Comparison of ENCODE assay signal across 1 cellular context in the genomic region with DNA sequence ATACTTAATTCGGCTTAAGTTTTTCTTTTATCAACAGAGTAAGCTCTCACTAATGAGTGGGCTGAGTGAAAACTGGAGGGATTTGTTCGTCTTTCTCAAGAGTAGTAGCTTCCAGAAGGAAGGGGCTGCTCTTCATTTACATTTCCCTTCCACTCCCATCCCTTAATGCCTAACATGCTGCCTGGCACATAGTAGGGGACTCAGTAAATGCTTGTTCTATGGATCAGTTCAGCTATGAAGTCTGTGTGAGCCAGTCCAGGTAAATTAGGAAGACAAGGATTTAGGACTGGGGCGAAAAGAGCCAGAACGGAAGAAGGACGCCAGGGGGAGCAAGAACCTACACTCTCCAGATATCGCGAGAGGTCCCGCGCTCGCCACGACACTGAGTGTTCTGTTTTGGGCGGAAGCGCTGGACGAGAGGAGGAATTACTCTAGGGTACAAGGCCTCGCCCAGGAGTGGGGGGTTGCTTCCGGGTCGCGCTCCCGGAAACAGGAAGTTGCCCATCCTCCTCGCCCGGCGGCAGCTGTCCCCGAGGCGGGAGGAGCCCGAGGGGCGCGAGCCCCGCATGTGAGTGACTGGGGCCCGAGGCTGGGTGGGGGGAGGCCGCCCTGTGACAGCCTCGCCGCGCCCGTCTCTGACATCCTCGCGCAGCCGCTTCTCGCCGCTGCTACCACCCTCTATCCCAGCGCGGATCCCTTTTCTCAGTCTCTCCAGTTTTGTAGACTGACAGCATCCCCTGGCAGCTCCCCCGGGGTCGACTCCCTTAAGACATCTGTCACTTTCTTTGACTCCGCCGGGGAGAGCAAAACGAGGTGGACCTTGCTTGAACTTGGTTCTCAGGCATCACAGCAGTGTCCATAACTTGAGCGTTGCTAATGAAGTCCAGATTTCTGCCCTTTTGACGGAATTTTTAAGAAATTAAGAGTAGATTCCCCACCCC.
TF ChIP-seq lines count a peak whose summit lies in the region.

A gene with protein sequence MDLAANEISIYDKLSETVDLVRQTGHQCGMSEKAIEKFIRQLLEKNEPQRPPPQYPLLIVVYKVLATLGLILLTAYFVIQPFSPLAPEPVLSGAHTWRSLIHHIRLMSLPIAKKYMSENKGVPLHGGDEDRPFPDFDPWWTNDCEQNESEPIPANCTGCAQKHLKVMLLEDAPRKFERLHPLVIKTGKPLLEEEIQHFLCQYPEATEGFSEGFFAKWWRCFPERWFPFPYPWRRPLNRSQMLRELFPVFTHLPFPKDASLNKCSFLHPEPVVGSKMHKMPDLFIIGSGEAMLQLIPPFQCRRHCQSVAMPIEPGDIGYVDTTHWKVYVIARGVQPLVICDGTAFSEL (plus strand): TSS at position 492 of the 941 bp plus-strand sequence. CDS start 13,493 bp downstream, outside the sequence.

TF ChIP-seq in HepG2, 621 proteins besides CTCF, POLR2A, EP300 and RAD21 (continued from another document and continues in another):
- TF ChIP-seq EHMT2 (IDR thresholded peaks at IDR 0.05; ENCODE audit: borderline replicate concordance, low read depth, low read length), result 0 out of 2 replicates have a peak, but pooled peaks have one; percentile 33
- peak; percentile 54 for TF ChIP-seq HNRNPH1 (optimal IDR thresholded peaks at IDR 0.05; ENCODE audit: low read depth, low read length)
- TF ChIP-seq ZNF34 (CRISPR knock-in tag; IDR thresholded peaks at IDR 0.05; ENCODE audit: borderline replicate concordance), result peak; percentile 81; the same call in 1 of the 2 replicates
- TF ChIP-seq, protein P1, sequence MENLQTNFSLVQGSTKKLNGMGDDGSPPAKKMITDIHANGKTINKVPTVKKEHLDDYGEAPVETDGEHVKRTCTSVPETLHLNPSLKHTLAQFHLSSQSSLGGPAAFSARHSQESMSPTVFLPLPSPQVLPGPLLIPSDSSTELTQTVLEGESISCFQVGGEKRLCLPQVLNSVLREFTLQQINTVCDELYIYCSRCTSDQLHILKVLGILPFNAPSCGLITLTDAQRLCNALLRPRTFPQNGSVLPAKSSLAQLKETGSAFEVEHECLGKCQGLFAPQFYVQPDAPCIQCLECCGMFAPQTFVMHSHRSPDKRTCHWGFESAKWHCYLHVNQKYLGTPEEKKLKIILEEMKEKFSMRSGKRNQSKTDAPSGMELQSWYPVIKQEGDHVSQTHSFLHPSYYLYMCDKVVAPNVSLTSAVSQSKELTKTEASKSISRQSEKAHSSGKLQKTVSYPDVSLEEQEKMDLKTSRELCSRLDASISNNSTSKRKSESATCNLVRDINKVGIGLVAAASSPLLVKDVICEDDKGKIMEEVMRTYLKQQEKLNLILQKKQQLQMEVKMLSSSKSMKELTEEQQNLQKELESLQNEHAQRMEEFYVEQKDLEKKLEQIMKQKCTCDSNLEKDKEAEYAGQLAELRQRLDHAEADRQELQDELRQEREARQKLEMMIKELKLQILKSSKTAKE (CRISPR knock-in tag; IDR thresholded peaks at IDR 0.05; ENCODE audit: borderline replicate concordance), result no peak; the same call in 1 of the 2 replicates
- TF ChIP-seq, protein P2, sequence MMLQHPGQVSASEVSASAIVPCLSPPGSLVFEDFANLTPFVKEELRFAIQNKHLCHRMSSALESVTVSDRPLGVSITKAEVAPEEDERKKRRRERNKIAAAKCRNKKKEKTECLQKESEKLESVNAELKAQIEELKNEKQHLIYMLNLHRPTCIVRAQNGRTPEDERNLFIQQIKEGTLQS (CRISPR knock-in tag; IDR thresholded peaks at IDR 0.05), result no peak
- peak; percentile 99 for TF ChIP-seq TARDBP (CRISPR knock-in tag; IDR thresholded peaks at IDR 0.05)
- TF ChIP-seq MYC (CRISPR knock-in tag; IDR thresholded peaks at IDR 0.05; ENCODE audit: borderline replicate concordance), result peak; percentile 93
- no peak for TF ChIP-seq TCF12 (IDR thresholded peaks at IDR 0.05)
- TF ChIP-seq TCF12 (CRISPR knock-in tag; IDR thresholded peaks at IDR 0.05), result no peak
- TF ChIP-seq, protein P3, sequence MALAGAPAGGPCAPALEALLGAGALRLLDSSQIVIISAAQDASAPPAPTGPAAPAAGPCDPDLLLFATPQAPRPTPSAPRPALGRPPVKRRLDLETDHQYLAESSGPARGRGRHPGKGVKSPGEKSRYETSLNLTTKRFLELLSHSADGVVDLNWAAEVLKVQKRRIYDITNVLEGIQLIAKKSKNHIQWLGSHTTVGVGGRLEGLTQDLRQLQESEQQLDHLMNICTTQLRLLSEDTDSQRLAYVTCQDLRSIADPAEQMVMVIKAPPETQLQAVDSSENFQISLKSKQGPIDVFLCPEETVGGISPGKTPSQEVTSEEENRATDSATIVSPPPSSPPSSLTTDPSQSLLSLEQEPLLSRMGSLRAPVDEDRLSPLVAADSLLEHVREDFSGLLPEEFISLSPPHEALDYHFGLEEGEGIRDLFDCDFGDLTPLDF (CRISPR knock-in tag; IDR thresholded peaks at IDR 0.05), result peak; percentile 55; the same call in 1 of the 2 replicates
- TF ChIP-seq, protein P4, sequence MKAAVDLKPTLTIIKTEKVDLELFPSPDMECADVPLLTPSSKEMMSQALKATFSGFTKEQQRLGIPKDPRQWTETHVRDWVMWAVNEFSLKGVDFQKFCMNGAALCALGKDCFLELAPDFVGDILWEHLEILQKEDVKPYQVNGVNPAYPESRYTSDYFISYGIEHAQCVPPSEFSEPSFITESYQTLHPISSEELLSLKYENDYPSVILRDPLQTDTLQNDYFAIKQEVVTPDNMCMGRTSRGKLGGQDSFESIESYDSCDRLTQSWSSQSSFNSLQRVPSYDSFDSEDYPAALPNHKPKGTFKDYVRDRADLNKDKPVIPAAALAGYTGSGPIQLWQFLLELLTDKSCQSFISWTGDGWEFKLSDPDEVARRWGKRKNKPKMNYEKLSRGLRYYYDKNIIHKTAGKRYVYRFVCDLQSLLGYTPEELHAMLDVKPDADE (CRISPR knock-in tag; IDR thresholded peaks at IDR 0.05), result no peak
- 0 out of 2 replicates have a peak, but pooled peaks have one; percentile 43 for TF ChIP-seq TMF1 (CRISPR knock-in tag; IDR thresholded peaks at IDR 0.05; ENCODE audit: low read depth)
- peak; percentile 52; the same call in 1 of the 2 replicates for TF ChIP-seq SRF (IDR thresholded peaks at IDR 0.05; ENCODE audit: low read depth, low read length)
- peak; percentile 50 for TF ChIP-seq RARA (CRISPR knock-in tag; IDR thresholded peaks at IDR 0.05)
- no peak for TF ChIP-seq RBM22 (optimal IDR thresholded peaks at IDR 0.05; ENCODE audit: low read length)
- TF ChIP-seq, protein P5, sequence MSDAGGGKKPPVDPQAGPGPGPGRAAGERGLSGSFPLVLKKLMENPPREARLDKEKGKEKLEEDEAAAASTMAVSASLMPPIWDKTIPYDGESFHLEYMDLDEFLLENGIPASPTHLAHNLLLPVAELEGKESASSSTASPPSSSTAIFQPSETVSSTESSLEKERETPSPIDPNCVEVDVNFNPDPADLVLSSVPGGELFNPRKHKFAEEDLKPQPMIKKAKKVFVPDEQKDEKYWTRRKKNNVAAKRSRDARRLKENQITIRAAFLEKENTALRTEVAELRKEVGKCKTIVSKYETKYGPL (CRISPR knock-in tag; IDR thresholded peaks at IDR 0.05), result no peak
- TF ChIP-seq IRF2 (CRISPR knock-in tag; IDR thresholded peaks at IDR 0.05), result peak; percentile 99
- no peak for TF ChIP-seq SUZ12 (IDR thresholded peaks at IDR 0.05; ENCODE audit: low read depth, low read length)
- peak; percentile 13; the same call in 1 of the 2 replicates for TF ChIP-seq LCORL (IDR thresholded peaks at IDR 0.05)
- TF ChIP-seq LCORL (CRISPR knock-in tag; IDR thresholded peaks at IDR 0.05), result peak; percentile 94
- TF ChIP-seq HOXA7 (CRISPR knock-in tag; IDR thresholded peaks at IDR 0.05), result no peak
- no peak for TF ChIP-seq ZSCAN12 (CRISPR knock-in tag; IDR thresholded peaks at IDR 0.05)
- peak; percentile 89 for TF ChIP-seq CREM (IDR thresholded peaks at IDR 0.05)
- no peak for TF ChIP-seq CREM (CRISPR knock-in tag; IDR thresholded peaks at IDR 0.05)
- TF ChIP-seq, protein P6, sequence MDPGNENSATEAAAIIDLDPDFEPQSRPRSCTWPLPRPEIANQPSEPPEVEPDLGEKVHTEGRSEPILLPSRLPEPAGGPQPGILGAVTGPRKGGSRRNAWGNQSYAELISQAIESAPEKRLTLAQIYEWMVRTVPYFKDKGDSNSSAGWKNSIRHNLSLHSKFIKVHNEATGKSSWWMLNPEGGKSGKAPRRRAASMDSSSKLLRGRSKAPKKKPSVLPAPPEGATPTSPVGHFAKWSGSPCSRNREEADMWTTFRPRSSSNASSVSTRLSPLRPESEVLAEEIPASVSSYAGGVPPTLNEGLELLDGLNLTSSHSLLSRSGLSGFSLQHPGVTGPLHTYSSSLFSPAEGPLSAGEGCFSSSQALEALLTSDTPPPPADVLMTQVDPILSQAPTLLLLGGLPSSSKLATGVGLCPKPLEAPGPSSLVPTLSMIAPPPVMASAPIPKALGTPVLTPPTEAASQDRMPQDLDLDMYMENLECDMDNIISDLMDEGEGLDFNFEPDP (CRISPR knock-in tag; conservative IDR thresholded peaks at IDR 0.05), result no peak
- TF ChIP-seq ZNF614 (CRISPR knock-in tag; IDR thresholded peaks at IDR 0.05; ENCODE audit: borderline replicate concordance), result peak; percentile 87
- TF ChIP-seq ZNF333 (CRISPR knock-in tag; IDR thresholded peaks at IDR 0.05; ENCODE audit: borderline replicate concordance), result peak; percentile 27; the same call in 1 of the 2 replicates
- no peak for TF ChIP-seq MATR3 (CRISPR knock-in tag; IDR thresholded peaks at IDR 0.05)
- peak; percentile 95; the same call in 1 of the 2 replicates for TF ChIP-seq KDM5B (CRISPR knock-in tag; IDR thresholded peaks at IDR 0.05; ENCODE audit: borderline replicate concordance)
- TF ChIP-seq, protein P7, sequence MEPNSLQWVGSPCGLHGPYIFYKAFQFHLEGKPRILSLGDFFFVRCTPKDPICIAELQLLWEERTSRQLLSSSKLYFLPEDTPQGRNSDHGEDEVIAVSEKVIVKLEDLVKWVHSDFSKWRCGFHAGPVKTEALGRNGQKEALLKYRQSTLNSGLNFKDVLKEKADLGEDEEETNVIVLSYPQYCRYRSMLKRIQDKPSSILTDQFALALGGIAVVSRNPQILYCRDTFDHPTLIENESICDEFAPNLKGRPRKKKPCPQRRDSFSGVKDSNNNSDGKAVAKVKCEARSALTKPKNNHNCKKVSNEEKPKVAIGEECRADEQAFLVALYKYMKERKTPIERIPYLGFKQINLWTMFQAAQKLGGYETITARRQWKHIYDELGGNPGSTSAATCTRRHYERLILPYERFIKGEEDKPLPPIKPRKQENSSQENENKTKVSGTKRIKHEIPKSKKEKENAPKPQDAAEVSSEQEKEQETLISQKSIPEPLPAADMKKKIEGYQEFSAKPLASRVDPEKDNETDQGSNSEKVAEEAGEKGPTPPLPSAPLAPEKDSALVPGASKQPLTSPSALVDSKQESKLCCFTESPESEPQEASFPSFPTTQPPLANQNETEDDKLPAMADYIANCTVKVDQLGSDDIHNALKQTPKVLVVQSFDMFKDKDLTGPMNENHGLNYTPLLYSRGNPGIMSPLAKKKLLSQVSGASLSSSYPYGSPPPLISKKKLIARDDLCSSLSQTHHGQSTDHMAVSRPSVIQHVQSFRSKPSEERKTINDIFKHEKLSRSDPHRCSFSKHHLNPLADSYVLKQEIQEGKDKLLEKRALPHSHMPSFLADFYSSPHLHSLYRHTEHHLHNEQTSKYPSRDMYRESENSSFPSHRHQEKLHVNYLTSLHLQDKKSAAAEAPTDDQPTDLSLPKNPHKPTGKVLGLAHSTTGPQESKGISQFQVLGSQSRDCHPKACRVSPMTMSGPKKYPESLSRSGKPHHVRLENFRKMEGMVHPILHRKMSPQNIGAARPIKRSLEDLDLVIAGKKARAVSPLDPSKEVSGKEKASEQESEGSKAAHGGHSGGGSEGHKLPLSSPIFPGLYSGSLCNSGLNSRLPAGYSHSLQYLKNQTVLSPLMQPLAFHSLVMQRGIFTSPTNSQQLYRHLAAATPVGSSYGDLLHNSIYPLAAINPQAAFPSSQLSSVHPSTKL (CRISPR knock-in tag; IDR thresholded peaks at IDR 0.05), result peak; percentile 88
- TF ChIP-seq HNRNPL (IDR thresholded peaks at IDR 0.05; ENCODE audit: low read depth, low read length), result 0 out of 2 replicates have a peak, but pooled peaks have one; percentile 36
- TF ChIP-seq ZC3H4 (CRISPR knock-in tag; IDR thresholded peaks at IDR 0.05; ENCODE audit: borderline replicate concordance), result 0 out of 2 replicates have a peak, but pooled peaks have one; percentile 23
- TF ChIP-seq POGZ (CRISPR knock-in tag; IDR thresholded peaks at IDR 0.05), result peak; percentile 99
- TF ChIP-seq JARID2 (CRISPR knock-in tag; IDR thresholded peaks at IDR 0.05; ENCODE audit: insufficient replicate concordance), result no peak
- TF ChIP-seq, protein P8, sequence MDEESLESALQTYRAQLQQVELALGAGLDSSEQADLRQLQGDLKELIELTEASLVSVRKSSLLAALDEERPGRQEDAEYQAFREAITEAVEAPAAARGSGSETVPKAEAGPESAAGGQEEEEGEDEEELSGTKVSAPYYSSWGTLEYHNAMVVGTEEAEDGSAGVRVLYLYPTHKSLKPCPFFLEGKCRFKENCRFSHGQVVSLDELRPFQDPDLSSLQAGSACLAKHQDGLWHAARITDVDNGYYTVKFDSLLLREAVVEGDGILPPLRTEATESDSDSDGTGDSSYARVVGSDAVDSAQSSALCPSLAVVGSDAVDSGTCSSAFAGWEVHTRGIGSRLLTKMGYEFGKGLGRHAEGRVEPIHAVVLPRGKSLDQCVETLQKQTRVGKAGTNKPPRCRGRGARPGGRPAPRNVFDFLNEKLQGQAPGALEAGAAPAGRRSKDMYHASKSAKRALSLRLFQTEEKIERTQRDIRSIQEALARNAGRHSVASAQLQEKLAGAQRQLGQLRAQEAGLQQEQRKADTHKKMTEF (CRISPR knock-in tag; IDR thresholded peaks at IDR 0.05), result peak; percentile 97
- TF ChIP-seq TBX2 (CRISPR knock-in tag; IDR thresholded peaks at IDR 0.05; ENCODE audit: borderline replicate concordance), result peak; percentile 92
- TF ChIP-seq, protein P9, sequence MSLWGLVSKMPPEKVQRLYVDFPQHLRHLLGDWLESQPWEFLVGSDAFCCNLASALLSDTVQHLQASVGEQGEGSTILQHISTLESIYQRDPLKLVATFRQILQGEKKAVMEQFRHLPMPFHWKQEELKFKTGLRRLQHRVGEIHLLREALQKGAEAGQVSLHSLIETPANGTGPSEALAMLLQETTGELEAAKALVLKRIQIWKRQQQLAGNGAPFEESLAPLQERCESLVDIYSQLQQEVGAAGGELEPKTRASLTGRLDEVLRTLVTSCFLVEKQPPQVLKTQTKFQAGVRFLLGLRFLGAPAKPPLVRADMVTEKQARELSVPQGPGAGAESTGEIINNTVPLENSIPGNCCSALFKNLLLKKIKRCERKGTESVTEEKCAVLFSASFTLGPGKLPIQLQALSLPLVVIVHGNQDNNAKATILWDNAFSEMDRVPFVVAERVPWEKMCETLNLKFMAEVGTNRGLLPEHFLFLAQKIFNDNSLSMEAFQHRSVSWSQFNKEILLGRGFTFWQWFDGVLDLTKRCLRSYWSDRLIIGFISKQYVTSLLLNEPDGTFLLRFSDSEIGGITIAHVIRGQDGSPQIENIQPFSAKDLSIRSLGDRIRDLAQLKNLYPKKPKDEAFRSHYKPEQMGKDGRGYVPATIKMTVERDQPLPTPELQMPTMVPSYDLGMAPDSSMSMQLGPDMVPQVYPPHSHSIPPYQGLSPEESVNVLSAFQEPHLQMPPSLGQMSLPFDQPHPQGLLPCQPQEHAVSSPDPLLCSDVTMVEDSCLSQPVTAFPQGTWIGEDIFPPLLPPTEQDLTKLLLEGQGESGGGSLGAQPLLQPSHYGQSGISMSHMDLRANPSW (CRISPR knock-in tag; IDR thresholded peaks at IDR 0.05; ENCODE audit: borderline replicate concordance), result no peak; the same call in 1 of the 2 replicates
- no peak; the same call in none of the 2 replicates for TF ChIP-seq ZBTB3 (CRISPR knock-in tag; IDR thresholded peaks at IDR 0.05; ENCODE audit: borderline replicate concordance, low read depth)
- no peak for TF ChIP-seq RAD51 (IDR thresholded peaks at IDR 0.05; ENCODE audit: borderline replicate concordance)
- peak; percentile 25; the same call in 1 of the 2 replicates for TF ChIP-seq SP1 (IDR thresholded peaks at IDR 0.05)
- peak; percentile 60 for TF ChIP-seq SP1 (CRISPR knock-in tag; IDR thresholded peaks at IDR 0.05)
- TF ChIP-seq CCAR2 (optimal IDR thresholded peaks at IDR 0.05; ENCODE audit: low read depth, low read length), result no peak
- TF ChIP-seq ZNF781 (CRISPR knock-in tag; IDR thresholded peaks at IDR 0.05; ENCODE audit: borderline replicate concordance, not compliant biosample characterization), result peak; percentile 99
